Comparison of ENCODE assay signal across 1 cellular context in genomic region chr20:10476319-10476724, GRCh38.
TF ChIP-seq lines count a peak whose summit lies in the region.

No MANE protein-coding gene starts in this region.

TF ChIP-seq in SK-N-SH, 30 proteins besides CTCF, POLR2A, EP300 and RAD21:
- no peak for TF ChIP-seq TCF12 (IDR thresholded peaks at IDR 0.05)
